In the genomic region with DNA sequence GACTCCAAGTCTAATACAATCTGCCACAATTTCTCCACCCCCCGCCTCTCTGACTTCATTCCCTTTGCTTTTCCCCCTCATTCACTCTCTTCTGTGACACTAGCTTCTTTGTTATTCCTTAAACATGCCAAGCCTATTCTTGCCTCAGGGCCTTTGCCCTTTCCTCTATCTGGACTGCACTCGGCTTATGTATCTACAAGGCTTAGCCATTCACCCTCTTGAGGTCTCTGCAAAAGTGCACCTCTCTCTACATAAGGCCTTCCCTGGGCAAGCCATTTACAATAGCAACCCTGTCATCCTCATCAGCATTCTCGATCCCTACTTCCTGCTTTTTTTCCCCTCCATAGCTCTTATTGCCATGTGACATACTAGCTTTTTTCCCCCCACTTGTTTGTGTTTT, we compare ENCODE assay signal across 30 cellular contexts.
DNase-seq lines count a peak whose midpoint lies in the region; ATAC-seq and TF ChIP-seq lines count a peak whose summit lies in the region.
"Had no signal": no experiment of that assay in that cellular context is flagged by ENCODE, and none has a peak within 500 bp of the region (broad histone marks: within the 10 kb centered on the region; RNA-seq: fewer than 3 reads in every experiment).

No MANE protein-coding gene starts in this region.

- no peak overlapping the region for H3K4ac ChIP-seq in H9 (ENCODE audit: low read depth, low read length)

- in situ Hi-C loops in GM13977 (cut with MboI; ENCODE audit: low pct_unique_long_range_greater_than_20kb, low sequenced_read_pairs, unreplicated experiment) = no loop called here

- peak overlapping the region; percentile 94; the same call in 1 of the 2 replicates for H2BK15ac ChIP-seq in H9 (ENCODE audit: low read depth, low read length)

- H3K23ac ChIP-seq in H9 (ENCODE audit: insufficient read length, low read depth, low read length) = no peak overlapping the region

- no peaks in the 10 kb centered on the region for H3K27me3 ChIP-seq in H9 (ENCODE audit: insufficient read depth, low read length)
- H3K27me3 ChIP-seq: ascending aorta, BE2C, stomach, tibial artery had no signal

- no peak overlapping the region for H2AFZ ChIP-seq in H9 (ENCODE audit: low read length)

- no peak overlapping the region for H3K18ac ChIP-seq in H9 (ENCODE audit: insufficient read length, low read depth, low read length)

- H2BK5ac ChIP-seq in H9 (ENCODE audit: insufficient read length, low read length) = no peak overlapping the region

- WGBS in H9 (ENCODE audit: extremely low coverage, insufficient read length, low lambda C conversion rate) = no CpG with 5 or more reads among the region's 3 CpGs
- WGBS in mesodermal cell (ENCODE audit: insufficient coverage in 2 of 2), 2 experiments = 57 to 62% methylated on average over 3 of the region's 3 CpGs

- no peak overlapping the region for H3K4me3 ChIP-seq in mesodermal cell (ENCODE audit: extremely low read depth, insufficient read depth, low read length, poor library complexity, severe bottlenecking)
- H3K4me3 ChIP-seq: ascending aorta, left ventricle myocardium inferior, smooth muscle cell, stomach, tibial artery had no signal

- H3K56ac ChIP-seq in H9 (ENCODE audit: insufficient read length, low read depth, low read length) = no peak overlapping the region

- no peak overlapping the region for H4K8ac ChIP-seq in H9 (replicated peaks; ENCODE audit: insufficient read length, low read depth, low read length)

- peak; percentile 88 for DNase-seq in COLO829 (ENCODE audit: low spot score)
- no peak for DNase-seq in H9
- DNase-seq in WTC11 (ENCODE audit: low spot score) = no peak
- no peak for DNase-seq in activated CD8-positive, alpha-beta T cell treated with anti-CD3 and anti-CD28 coated beads for 36 hours
- DNase-seq in GM13977 (ENCODE audit: low spot score) = no peak
- no peak for DNase-seq in NCI-H1105 treated with DMSO at 0.1 percent for 48 hours (lab: John Stamatoyannopoulos, UW)
- DNase-seq: activated CD4-positive, alpha-beta memory T cell treated with anti-CD3 and anti-CD28 coated beads for 36 hours; activated CD4-positive, CD25-positive, alpha-beta regulatory T cell; activated effector memory CD4-positive, alpha-beta T cell treated with Interleukin-2 at 50 U/mL for 16 hours; activated naive CD8-positive, alpha-beta T cell treated with anti-CD3 and anti-CD28 coated beads for 36 hours; activated T-cell treated with anti-CD3 and anti-CD28 coated beads for 4 hours; BE2C; central memory CD4-positive, alpha-beta T cell; DMS53; left ventricle myocardium inferior; naive B cell; NCI-H187; NCI-H2171 treated with DMSO at 0.1 percent for 48 hours; NCI-H526 treated with DMSO at 0.1 percent for 48 hours; stimulated activated CD4-positive, alpha-beta T cell treated with anti-CD3 and anti-CD28 coated beads, Interleukin-1b, Interleukin-23, amount 100 ng/mL, for 48 hours; stimulated activated CD8-positive, alpha-beta memory T cell treated with anti-CD3 and anti-CD28 coated beads, Interleukin-4, amount 100 ng/mL, for 48 hours; stomach; T-helper 1 cell; tibial artery had no signal

- no peak overlapping the region for H2BK20ac ChIP-seq in H9 (ENCODE audit: low read depth, low read length, poor library complexity, severe bottlenecking)

- no peak overlapping the region for H3K14ac ChIP-seq in H9 (ENCODE audit: insufficient read depth, low read length)

- no peak overlapping the region for H2BK12ac ChIP-seq in H9 (ENCODE audit: insufficient read length, low read depth, low read length)

- H4K91ac ChIP-seq in H9 (ENCODE audit: insufficient read length, low read depth, low read length) = no peak overlapping the region

- H3K9ac ChIP-seq in H9 (ENCODE audit: extremely low read depth, insufficient read length, low read length) = no peak overlapping the region

- no peaks in the 10 kb centered on the region for H3K23me2 ChIP-seq in H9 (ENCODE audit: insufficient read length, low read depth, low read length, poor library complexity, severe bottlenecking)

- no peak overlapping the region for H3K4me2 ChIP-seq in H9 (ENCODE audit: insufficient read depth, insufficient read length, low read length)
- H3K4me2 ChIP-seq: smooth muscle cell had no signal

- no peaks in the 10 kb centered on the region for H3K79me2 ChIP-seq in H9 (ENCODE audit: insufficient read depth, low read length)

- H3K27ac ChIP-seq in H9 (ENCODE audit: insufficient read length, low read depth, low read length) (peak overlapping the region; percentile 46), mesodermal cell (ENCODE audit: low read depth, low read length, severe bottlenecking) (peak overlapping the region; percentile 60)
- H3K27ac ChIP-seq: ascending aorta, left ventricle myocardium inferior, stomach, tibial artery had no signal

- ATAC-seq in WTC11 (peak; percentile 76), HG03135 (IDR thresholded peaks at IDR 0.05; ENCODE audit: unreplicated experiment) (no peak)
- no peak for ATAC-seq in activated CD8-positive, alpha-beta T cell treated with anti-CD3 and anti-CD28 coated beads for 36 hours

- no peak for TF ChIP-seq CTCF in H9 (conservative IDR thresholded peaks at IDR 0.05)
- TF ChIP-seq CTCF in WTC11 (IDR thresholded peaks at IDR 0.05) = no peak
- TF ChIP-seq CTCF in activated CD8-positive, alpha-beta T cell treated with anti-CD3 and anti-CD28 coated beads for 36 hours (IDR thresholded peaks at IDR 0.05) = no peak
- no peak for TF ChIP-seq CTCF in GM13977 (IDR thresholded peaks at IDR 0.05; ENCODE audit: extremely low read depth, insufficient read depth, missing control alignments)

- no peaks in the 10 kb centered on the region for H3K36me3 Mint-ChIP-seq in H9 (ENCODE audit: insufficient read depth in 1 of 3, low read depth in 3 of 3)
- H3K36me3 Mint-ChIP-seq in WTC11 = no peaks in the 10 kb centered on the region
- H3K36me3 Mint-ChIP-seq in activated CD8-positive, alpha-beta T cell treated with anti-CD3 and anti-CD28 coated beads for 36 hours (ENCODE audit: low read depth) = peaks cover 4% of the 10 kb centered on the region
- H3K36me3 Mint-ChIP-seq: activated CD4-positive, alpha-beta memory T cell treated with anti-CD3 and anti-CD28 coated beads for 36 hours; mesothelial cell of epicardium; naive B cell had no signal

- H3K4me1 Mint-ChIP-seq in H9 (peaks cover 35 to 39% of the 10 kb centered on the region in 2 experiments), WTC11 (peaks cover 42% of the 10 kb centered on the region)
- H3K4me1 Mint-ChIP-seq in activated CD8-positive, alpha-beta T cell treated with anti-CD3 and anti-CD28 coated beads for 36 hours (ENCODE audit: low read depth) = no peaks in the 10 kb centered on the region
- H3K4me1 Mint-ChIP-seq: activated naive CD8-positive, alpha-beta T cell treated with anti-CD3 and anti-CD28 coated beads for 36 hours had no signal

- CTCF ChIA-PET in WTC11 (lab: Charles Lee) = interaction anchor here (0.6 to 1.3 kb wide), 4 partner anchors 28 to 201 kb away, joined by 3 to 5 read pairs (median 4); no protein-coding TSS in a partner anchor
- CTCF ChIA-PET in activated CD8-positive, alpha-beta T cell treated with anti-CD3 and anti-CD28 coated beads for 36 hours (lab: Charles Lee) = interaction anchor here (0.6 to 1.1 kb wide), 2 partner anchors 111 to 145 kb away, joined by 3 read pairs; no protein-coding TSS in a partner anchor

- H2BK120ac ChIP-seq in H9 (ENCODE audit: low read depth, low read length, poor library complexity, severe bottlenecking) = no peak overlapping the region

- H4K5ac ChIP-seq in H9 (ENCODE audit: insufficient read length, low read depth, low read length) = no peak overlapping the region

- no peaks in the 10 kb centered on the region for H3K36me3 ChIP-seq in mesodermal cell (ENCODE audit: control insufficient read depth, insufficient read depth, low read length)
- H3K36me3 ChIP-seq: ascending aorta, BE2C, left ventricle myocardium inferior, stomach, tibial artery had no signal

- H3T11ph ChIP-seq in H9 (ENCODE audit: low read length) = no peak overlapping the region

- POLR2A ChIA-PET in WTC11 (lab: Charles Lee) = interaction anchor here (0.7 kb wide), 1 partner anchor 675 kb away, joined by 3 read pairs; no protein-coding TSS in a partner anchor
- POLR2A ChIA-PET in activated CD8-positive, alpha-beta T cell treated with anti-CD3 and anti-CD28 coated beads for 36 hours (lab: Charles Lee) = no interaction called here

- H3K9me3 ChIP-seq in H9 (ENCODE audit: control insufficient read depth, low read depth, low read length) = no peaks in the 10 kb centered on the region
- H3K9me3 ChIP-seq in mesodermal cell (ENCODE audit: control insufficient read depth, low read length) = no peaks in the 10 kb centered on the region
- H3K9me3 ChIP-seq: ascending aorta, BE2C, left ventricle myocardium inferior, stomach, tibial artery had no signal

- intact Hi-C loops in activated CD8-positive, alpha-beta T cell treated with anti-CD3 and anti-CD28 coated beads for 36 hours (cut with micrococcal nuclease) = no loop called here

- no peak overlapping the region for H3K4me3 Mint-ChIP-seq in H9
- H3K4me3 Mint-ChIP-seq in WTC11 = no peak overlapping the region
- no peak overlapping the region for H3K4me3 Mint-ChIP-seq in activated CD8-positive, alpha-beta T cell treated with anti-CD3 and anti-CD28 coated beads for 36 hours
- H3K4me3 Mint-ChIP-seq: activated CD4-positive, alpha-beta memory T cell treated with anti-CD3 and anti-CD28 coated beads for 36 hours; activated naive CD8-positive, alpha-beta T cell treated with anti-CD3 and anti-CD28 coated beads for 36 hours; dendritic cell treated with granulocyte-macrophage colony-stimulating factor and Interleukin-4, amounts not matched to agents 40 ng/mL and 50 ng/mL, for 4 days; mesothelial cell of epicardium; naive B cell had no signal

- H2AK5ac ChIP-seq in H9 (ENCODE audit: insufficient read length, low read length) = no peak overlapping the region

- H3K27me3 Mint-ChIP-seq in H9 (ENCODE audit: low read depth) (no peaks in the 10 kb centered on the region), WTC11 (ENCODE audit: low read depth) (no peaks in the 10 kb centered on the region)
- no peaks in the 10 kb centered on the region for H3K27me3 Mint-ChIP-seq in activated CD8-positive, alpha-beta T cell treated with anti-CD3 and anti-CD28 coated beads for 36 hours
- H3K27me3 Mint-ChIP-seq: activated CD4-positive, alpha-beta memory T cell treated with anti-CD3 and anti-CD28 coated beads for 36 hours; activated naive CD8-positive, alpha-beta T cell treated with anti-CD3 and anti-CD28 coated beads for 36 hours; dendritic cell treated with granulocyte-macrophage colony-stimulating factor and Interleukin-4, amounts not matched to agents 40 ng/mL and 50 ng/mL, for 4 days; naive B cell had no signal

- H3K9me3 Mint-ChIP-seq in H9 = no peaks in the 10 kb centered on the region; a peak in 1 of 5 replicates
- no peaks in the 10 kb centered on the region for H3K9me3 Mint-ChIP-seq in WTC11
- no peaks in the 10 kb centered on the region for H3K9me3 Mint-ChIP-seq in activated CD8-positive, alpha-beta T cell treated with anti-CD3 and anti-CD28 coated beads for 36 hours
- H3K9me3 Mint-ChIP-seq: activated CD4-positive, alpha-beta memory T cell treated with anti-CD3 and anti-CD28 coated beads for 36 hours; activated naive CD8-positive, alpha-beta T cell treated with anti-CD3 and anti-CD28 coated beads for 36 hours; dendritic cell treated with granulocyte-macrophage colony-stimulating factor and Interleukin-4, amounts not matched to agents 40 ng/mL and 50 ng/mL, for 4 days; mesothelial cell of epicardium had no signal

- H3K4me1 ChIP-seq in H9 (ENCODE audit: insufficient read depth, low read length) = peaks cover 7% of the 10 kb centered on the region; the same call in 1 of the 2 replicates
- peaks cover 9% of the 10 kb centered on the region for H3K4me1 ChIP-seq in mesodermal cell (ENCODE audit: control insufficient read depth, insufficient read depth, low read length, poor library complexity, severe bottlenecking)
- H3K4me1 ChIP-seq: ascending aorta, stomach, tibial artery had no signal

- no peaks in the 10 kb centered on the region for H4K20me1 ChIP-seq in H9 (ENCODE audit: control insufficient read depth, insufficient read depth, insufficient read length)

- peak overlapping the region in 2 of 3 experiments; percentile 55 to 94; a peak in 4 of 7 replicates for H3K27ac Mint-ChIP-seq in H9
- H3K27ac Mint-ChIP-seq in WTC11 = peak overlapping the region; percentile 95
- H3K27ac Mint-ChIP-seq in activated CD8-positive, alpha-beta T cell treated with anti-CD3 and anti-CD28 coated beads for 36 hours = no peak overlapping the region
- H3K27ac Mint-ChIP-seq: activated CD4-positive, alpha-beta memory T cell treated with anti-CD3 and anti-CD28 coated beads for 36 hours; activated naive CD8-positive, alpha-beta T cell treated with anti-CD3 and anti-CD28 coated beads for 36 hours; dendritic cell treated with granulocyte-macrophage colony-stimulating factor and Interleukin-4, amounts not matched to agents 40 ng/mL and 50 ng/mL, for 4 days; mesothelial cell of epicardium; naive B cell had no signal

- no peaks in the 10 kb centered on the region for H3K79me1 ChIP-seq in H9 (ENCODE audit: insufficient read depth, low read depth, low read length, poor library complexity, severe bottlenecking)
